ENCODE assay signal across 15 cellular contexts in the genomic region with DNA sequence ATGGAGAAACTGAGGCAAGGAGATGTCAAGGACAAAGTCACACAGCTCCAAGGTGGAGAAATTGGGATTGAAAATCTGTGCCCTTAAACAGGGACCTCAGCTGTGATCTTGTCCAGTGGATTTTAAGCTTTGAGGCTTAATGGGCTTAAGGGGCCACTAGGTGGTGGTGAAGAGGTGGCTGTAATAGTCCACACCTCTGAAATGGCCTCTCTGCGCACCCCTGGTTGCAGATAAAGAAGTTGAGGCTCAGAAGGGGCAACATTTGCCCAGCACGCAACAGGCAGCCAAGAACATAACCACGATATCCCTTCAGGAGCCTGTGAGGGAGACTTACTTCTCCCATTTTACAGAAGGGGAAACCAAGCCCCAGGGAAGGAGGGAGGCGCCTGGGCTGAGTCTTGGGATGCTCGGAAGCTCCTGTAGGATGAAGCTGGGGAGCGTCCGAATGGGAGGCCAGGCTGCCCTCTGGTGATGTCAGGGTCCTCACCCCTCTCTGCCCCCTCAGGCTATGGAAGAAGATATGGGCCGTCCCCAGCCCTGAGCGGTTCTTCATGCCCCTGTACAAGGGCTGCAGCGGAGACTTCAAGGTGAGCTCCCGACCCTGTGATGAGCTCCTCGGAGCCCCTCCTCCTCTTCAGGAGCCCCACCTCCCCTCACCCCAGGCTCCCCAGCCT. TPM values are rescaled to one million over a fixed set of nuclear protein-coding genes. Genes with fewer than 3 reads are reported as not detected.
A peak's percentile ranks its signal among the peaks of the same experiment; 100 is the strongest.
DNase-seq lines count a peak whose midpoint lies in the region; ATAC-seq and TF ChIP-seq lines count a peak whose summit lies in the region.
"Had no signal": no experiment of that assay in that cellular context is flagged by ENCODE, and none has a peak within 500 bp of the region (broad histone marks: within the 10 kb centered on the region; RNA-seq: fewer than 3 reads in every experiment).

No MANE protein-coding gene starts in this region.

- ATAC-seq in right cardiac atrium (no peak), heart right ventricle (no peak), HG02884 (IDR thresholded peaks at IDR 0.05; ENCODE audit: unreplicated experiment) (no peak), HG03045 (IDR thresholded peaks at IDR 0.05; ENCODE audit: unreplicated experiment) (no peak)
- ATAC-seq: left colon had no signal

- H3K36me3 ChIP-seq in heart right ventricle (peaks cover 0 to 35% (median 0%) of the 10 kb centered on the region in 9 donors), WERI-Rb-1 (no peaks in the 10 kb centered on the region)
- H3K36me3 ChIP-seq: HAP-1, SJSA1 had no signal

- H3K9me3 Mint-ChIP-seq in immature natural killer cell: no peaks in the 10 kb centered on the region

- peak in 2 of 3 donors; percentile 11 to 17 for DNase-seq in right cardiac atrium
- no peak for DNase-seq in heart right ventricle
- DNase-seq in WERI-Rb-1: no peak
- DNase-seq in immature natural killer cell: peak in 1 of 3 donors; percentile 26
- DNase-seq in substantia nigra (lab: John Stamatoyannopoulos, UW): no peak
- no peak for DNase-seq in NCI-H2171 treated with DMSO at 0.1 percent for 48 hours (lab: John Stamatoyannopoulos, UW)
- DNase-seq: cerebellar nuclear complex; left colon; NK-92 treated with Interleukin-12 subunit alpha and Interleukin-12 subunit beta, amount 100 ng/mL, for 24 hours had no signal

- no peak overlapping the region for H3K4me3 ChIP-seq in right cardiac atrium (ENCODE audit: low read length)
- H3K4me3 ChIP-seq in heart right ventricle: no peak overlapping the region
- no peak overlapping the region for H3K4me3 ChIP-seq in WERI-Rb-1 (ENCODE audit: low read depth, low read length)
- H3K4me3 ChIP-seq: BLaER1, HAP-1, SJSA1 had no signal

- peaks cover 25 to 32% (median 29%) of the 10 kb centered on the region in 3 donors for H3K27me3 Mint-ChIP-seq in immature natural killer cell (ENCODE audit: low read depth in 3 of 3)

- WGBS in right cardiac atrium: 90% methylated on average over 12 of the region's 12 CpGs
- 89 to 96% methylated on average over 12 of the region's 12 CpGs for WGBS in heart right ventricle, 2 donors

- TF ChIP-seq CTCF in heart right ventricle (IDR thresholded peaks at IDR 0.05) (no peak), WERI-Rb-1 (IDR thresholded peaks at IDR 0.05; ENCODE audit: low read depth, low read length) (peak; percentile 50)

- peaks cover 35 to 71% (median 42%) of the 10 kb centered on the region in 3 donors for H3K36me3 Mint-ChIP-seq in immature natural killer cell

- peak overlapping the region; percentile 99 to 100 (median 100) for H3K27ac Mint-ChIP-seq in immature natural killer cell

- H3K27me3 ChIP-seq in right cardiac atrium (ENCODE audit: control insufficient read depth, insufficient read depth) (no peaks in the 10 kb centered on the region), heart right ventricle (peaks cover 0 to 49% (median 28%) of the 10 kb centered on the region in 7 donors), WERI-Rb-1 (ENCODE audit: insufficient read depth, low read depth, severe bottlenecking) (no peaks in the 10 kb centered on the region)
- H3K27me3 ChIP-seq: BLaER1 had no signal

- H3K4me1 ChIP-seq in right cardiac atrium (ENCODE audit: control insufficient read depth, insufficient read depth, low read length) (no peaks in the 10 kb centered on the region), heart right ventricle (peaks cover 0 to 13% (median 0%) of the 10 kb centered on the region in 9 donors)
- H3K4me1 ChIP-seq: HAP-1, SJSA1 had no signal

- H3K4me1 Mint-ChIP-seq in immature natural killer cell: peaks cover 65 to 69% of the 10 kb centered on the region in 2 donors

- H3K27ac ChIP-seq in right cardiac atrium (ENCODE audit: low read length): no peak overlapping the region
- H3K27ac ChIP-seq in heart right ventricle: no peak overlapping the region
- H3K27ac ChIP-seq in WERI-Rb-1: no peak overlapping the region
- H3K27ac ChIP-seq in substantia nigra (ENCODE audit: low read depth, low read length, poor library complexity, severe bottlenecking): no peak overlapping the region
- H3K27ac ChIP-seq: epithelial cell of prostate, SJSA1 had no signal

- H3K9me3 ChIP-seq in right cardiac atrium (ENCODE audit: control insufficient read depth, low read length) (no peaks in the 10 kb centered on the region), heart right ventricle (peaks cover 0 to 23% (median 13%) of the 10 kb centered on the region in 11 donors), WERI-Rb-1 (ENCODE audit: severe bottlenecking) (peaks cover 4% of the 10 kb centered on the region)

- H3K4me3 Mint-ChIP-seq in immature natural killer cell: peak overlapping the region in 4 of 5 donors; percentile 83 to 89 (median 87)

- intact Hi-C loops in right cardiac atrium (cut with DNase I): no loop called here
- intact Hi-C loops in heart right ventricle (cut with DNase I): no loop called here

RNA-seq across cellular contexts. Expression of a gene that starts 43.7 kb away (rescaled TPM):
- total RNA-seq in right cardiac atrium (1 to 10 TPM in 2 of 4 donors, under 1 TPM in 2; 0.65 to 1.4 (median 0.98) TPM), heart right ventricle (1 to 10 TPM in 1 of 10 donors, under 1 TPM in 8, not detected in 1; 0.06 to 3.6 (median 0.15) TPM)
- polyA plus RNA-seq in right cardiac atrium (0.34 TPM), heart right ventricle (under 1 TPM in 1 of 2 donors, not detected in 1; 0.07 TPM), immature natural killer cell (10 to 100 TPM; 27.5 to 59.7 (median 49.6) TPM)

Comparison
In these comparisons a context has a peak if more than half of its experiments do, and no peak if none do; other contexts are left out.
1. DNase-seq: peak in right cardiac atrium (2 of 3); none in heart right ventricle (0 of 2), WERI-Rb-1 (single experiment), substantia nigra (0 of 49) and NCI-H2171 treated with DMSO at 0.1 percent for 48 hours (single experiment).
2. RNA of a gene that starts 43.7 kb away (polyA plus RNA-seq): 27.5 to 59.7 TPM in immature natural killer cell; 0.34 TPM in right cardiac atrium (single experiment) and 0.07 TPM in heart right ventricle; every median in the first group is over 10 times any median in the second.